1 cellular context compared by ENCODE assay signal in genomic region chr7:107185716-107186115, GRCh38.
TF ChIP-seq lines count a peak whose summit lies in the region.

No MANE protein-coding gene starts in this region.

TF ChIP-seq in IMR-90, 13 proteins besides CTCF, POLR2A, EP300 and RAD21 (continued from another document):
- TF ChIP-seq ELK1 (IDR thresholded peaks at IDR 0.05; ENCODE audit: borderline replicate concordance, low read depth, low read length) (no peak), RCOR1 (IDR thresholded peaks at IDR 0.05; ENCODE audit: insufficient replicate concordance, low read length) (no peak)
